ENCODE assay signal across 8 cellular contexts in the genomic region with DNA sequence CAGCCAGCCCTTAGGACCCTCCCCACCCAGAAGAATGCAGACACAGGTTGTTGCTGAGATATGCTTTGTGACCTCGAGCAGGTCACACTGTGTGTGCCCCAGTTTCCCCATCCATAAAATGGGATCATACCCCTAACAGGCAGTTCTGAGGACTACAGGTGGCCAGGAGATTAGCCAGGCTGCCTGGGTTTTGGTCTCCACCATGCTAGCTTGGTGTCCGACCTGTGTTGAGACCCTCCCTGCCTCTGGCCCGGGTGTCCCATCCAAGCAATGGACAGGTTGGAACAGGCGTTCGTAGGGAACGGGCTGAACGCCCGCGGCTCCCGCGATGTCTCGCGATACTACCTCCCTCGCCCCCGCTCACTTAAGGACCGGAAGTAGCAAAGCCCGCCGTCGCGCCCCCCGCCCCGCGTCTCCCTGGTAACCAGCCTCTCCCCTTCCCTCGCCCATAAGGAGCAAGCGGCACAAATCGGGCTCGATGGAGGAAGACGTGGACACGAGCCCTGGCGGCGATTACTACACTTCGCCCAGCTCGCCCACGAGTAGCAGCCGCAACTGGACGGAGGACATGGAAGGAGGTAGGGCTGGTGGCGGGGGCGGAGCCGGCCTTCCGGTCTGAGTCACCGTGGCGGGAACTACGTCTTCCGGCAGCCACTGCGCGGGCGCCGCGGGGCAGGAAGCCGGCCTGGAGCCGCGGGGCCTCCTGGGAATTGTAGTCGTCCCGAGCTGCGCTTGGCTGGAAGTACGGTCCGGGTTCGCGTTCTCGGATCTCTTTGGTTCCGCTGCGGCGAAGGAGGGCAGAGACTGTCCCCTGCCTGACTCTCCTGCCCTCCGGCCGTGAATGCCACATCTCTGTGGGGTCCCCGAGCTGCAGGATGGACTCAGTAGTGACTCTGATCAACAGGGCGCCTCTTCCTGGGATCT. TPM values are rescaled to one million over a fixed set of nuclear protein-coding genes. Genes with fewer than 3 reads are reported as not detected.
DNase-seq lines count a peak whose midpoint lies in the region; ATAC-seq and TF ChIP-seq lines count a peak whose summit lies in the region.

No MANE protein-coding gene starts in this region.

- ATAC-seq in HG02798 (IDR thresholded peaks at IDR 0.05; ENCODE audit: poor library complexity, unreplicated experiment), result peak; percentile 96

- peak; percentile 47 for DNase-seq in NCI-H1694 (lab: John Stamatoyannopoulos, UW)
- peak; percentile 89 for DNase-seq in T-helper 9 cell
- peak; percentile 98 for DNase-seq in astrocyte of the hippocampus (ENCODE audit: low read depth, low spot score)
- peak; percentile 89 to 90 for DNase-seq in hippocampal formation (lab: John Stamatoyannopoulos, UW)
- DNase-seq in renal cortical epithelial cell (ENCODE audit: low read depth), result peak; percentile 81
- DNase-seq in NCI-H446 treated with DMSO at 0.1 percent for 48 hours (lab: John Stamatoyannopoulos, UW), result no peak

- TF ChIP-seq CTCF in GM12875 (IDR thresholded peaks at IDR 0.05; ENCODE audit: borderline replicate concordance, insufficient read depth, low read depth, low read length), result no peak

- H3K4me3 ChIP-seq in GM12875 (ENCODE audit: low read depth, low read length), result peak overlapping the region; percentile 69

RNA-seq across cellular contexts. Expression of gene SMIM24, which starts 45.4 kb away (rescaled TPM):
- 0.35 and 0.50 TPM in 2 replicates for total RNA-seq in renal cortical epithelial cell

RNA-seq across cellular contexts. Expression of gene SMIM44, which starts 48.3 kb away (rescaled TPM):
- total RNA-seq in renal cortical epithelial cell, result 2.1 TPM in 1 of 2 replicates, not detected in the other
